In the genomic region with DNA sequence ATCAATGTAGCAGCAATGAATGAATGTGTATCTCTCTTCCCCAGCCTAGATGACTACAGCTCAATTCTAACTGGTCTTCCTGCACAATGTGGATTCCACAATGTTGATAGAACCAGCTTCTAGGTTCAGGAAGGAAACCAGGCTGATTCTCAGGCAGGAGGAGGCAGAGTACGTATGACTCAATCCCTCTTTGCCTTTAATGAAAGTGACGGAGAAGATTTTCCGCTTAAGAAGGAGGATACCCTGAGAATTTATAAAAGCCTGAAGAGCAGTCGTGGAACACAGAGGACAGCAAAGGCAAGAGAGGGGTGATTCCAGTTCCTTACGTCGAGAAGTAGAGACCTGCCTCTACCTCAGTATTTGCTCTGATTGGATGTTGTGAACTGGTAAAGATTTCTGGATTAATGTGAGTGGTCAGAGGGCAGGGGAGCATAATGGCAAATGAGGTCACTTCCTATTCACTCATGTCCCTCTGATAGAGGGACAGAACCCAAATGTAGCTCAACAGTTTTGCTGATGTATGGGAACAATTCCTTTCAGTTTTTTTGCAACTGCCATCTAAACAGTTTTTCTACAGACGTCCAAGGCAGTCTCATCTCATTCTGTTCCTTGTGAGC, we compare ENCODE assay signal across 22 cellular contexts. TPM values are rescaled to one million over a fixed set of nuclear protein-coding genes. Genes with fewer than 3 reads are reported as not detected.
DNase-seq lines count a peak whose midpoint lies in the region; ATAC-seq and TF ChIP-seq lines count a peak whose summit lies in the region.
"Had no signal": no experiment of that assay in that cellular context is flagged by ENCODE, and none has a peak within 500 bp of the region (broad histone marks: within the 10 kb centered on the region; RNA-seq: fewer than 3 reads in every experiment).

No MANE protein-coding gene starts in this region.

- H3K4me3 ChIP-seq in fibroblast of mammary gland (ENCODE audit: control insufficient read depth, low read depth, low read length): no peak overlapping the region
- H3K4me3 ChIP-seq: body of pancreas, prostate gland, testis had no signal

- TF ChIP-seq CTCF in fibroblast of mammary gland (conservative IDR thresholded peaks at IDR 0.05; ENCODE audit: control insufficient read depth, insufficient read depth, low read depth, low read length) (no peak), WTC11 (IDR thresholded peaks at IDR 0.05) (no peak)

- H3K4me3 Mint-ChIP-seq in activated T-cell treated with anti-CD3 and anti-CD28 coated beads, Interleukin-2, amount 50 U/mL, for 72 hours: peak overlapping the region; percentile 39 to 40
- no peak overlapping the region for H3K4me3 Mint-ChIP-seq in stimulated activated effector memory CD8-positive, alpha-beta T cell treated with anti-CD3 and anti-CD28 coated beads, Interleukin-12 subunit alpha, Interleukin-12 subunit beta, amount 100 ng/mL, for 72 hours
- no peak overlapping the region for H3K4me3 Mint-ChIP-seq in WTC11
- H3K4me3 Mint-ChIP-seq: IgD-negative memory B cell; immature natural killer cell; memory B cell; natural killer cell treated with Interleukin-12 subunit alpha and Interleukin-12 subunit beta and Interleukin-15 and Interleukin-18, amount 100 ng/mL, for 72 hours had no signal

- no peak for DNase-seq in activated T-cell treated with anti-CD3 and anti-CD28 coated beads, Interleukin-2, amount 50 U/mL, for 72 hours
- DNase-seq in activated T-cell treated with anti-CD3 and anti-CD28 coated beads for 4 hours (no peak), amniotic epithelial cell (ENCODE audit: low read depth) (peak; percentile 70), fibroblast of mammary gland (ENCODE audit: low read depth) (peak; percentile 44), iPS-NIHi11 (ENCODE audit: low spot score) (no peak), WTC11 (ENCODE audit: low spot score) (no peak)
- no peak for DNase-seq in stimulated activated effector memory CD8-positive, alpha-beta T cell treated with anti-CD3 and anti-CD28 coated beads, Interleukin-12 subunit alpha, Interleukin-12 subunit beta, amount 100 ng/mL, for 72 hours (ENCODE audit: low spot score in 2 of 2)
- DNase-seq: activated CD4-positive, alpha-beta T cell treated with anti-CD3 and anti-CD28 coated beads for 48 hours; activated CD8-positive, alpha-beta memory T cell treated with anti-CD3 and anti-CD28 coated beads, Interleukin-2, amount 50 U/mL, for 4 hours; activated naive CD4-positive, alpha-beta T cell treated with Interleukin-2 at 50 U/mL for 16 hours; body of pancreas; immature natural killer cell; NCI-H2029; stimulated activated CD8-positive, alpha-beta memory T cell treated with anti-CD3 and anti-CD28 coated beads, Interleukin-4, amount 100 ng/mL, for 48 hours; testis had no signal

- CTCF ChIA-PET in WTC11 (lab: Charles Lee): no interaction called here

- H3K27me3 Mint-ChIP-seq in activated T-cell treated with anti-CD3 and anti-CD28 coated beads, Interleukin-2, amount 50 U/mL, for 72 hours (ENCODE audit: low read depth): peaks cover 25% of the 10 kb centered on the region
- H3K27me3 Mint-ChIP-seq in WTC11 (ENCODE audit: low read depth): peaks cover 26% of the 10 kb centered on the region

- POLR2A ChIA-PET in WTC11 (lab: Charles Lee): interaction anchor here (0.6 kb wide), 1 partner anchor 11 kb away, joined by 3 read pairs; no protein-coding TSS in a partner anchor

- no peaks in the 10 kb centered on the region for H3K9me3 Mint-ChIP-seq in activated T-cell treated with anti-CD3 and anti-CD28 coated beads, Interleukin-2, amount 50 U/mL, for 72 hours
- H3K9me3 Mint-ChIP-seq in stimulated activated effector memory CD8-positive, alpha-beta T cell treated with anti-CD3 and anti-CD28 coated beads, Interleukin-12 subunit alpha, Interleukin-12 subunit beta, amount 100 ng/mL, for 72 hours: no peaks in the 10 kb centered on the region
- no peaks in the 10 kb centered on the region for H3K9me3 Mint-ChIP-seq in WTC11
- H3K9me3 Mint-ChIP-seq: immature natural killer cell; memory B cell; natural killer cell treated with Interleukin-12 subunit alpha and Interleukin-12 subunit beta and Interleukin-15 and Interleukin-18, amount 100 ng/mL, for 72 hours had no signal

- peaks cover 33% of the 10 kb centered on the region for H3K4me1 Mint-ChIP-seq in activated T-cell treated with anti-CD3 and anti-CD28 coated beads, Interleukin-2, amount 50 U/mL, for 72 hours (ENCODE audit: low read depth)
- H3K4me1 Mint-ChIP-seq in stimulated activated effector memory CD8-positive, alpha-beta T cell treated with anti-CD3 and anti-CD28 coated beads, Interleukin-12 subunit alpha, Interleukin-12 subunit beta, amount 100 ng/mL, for 72 hours: peaks cover 20% of the 10 kb centered on the region
- H3K4me1 Mint-ChIP-seq in WTC11: peaks cover 6% of the 10 kb centered on the region
- H3K4me1 Mint-ChIP-seq: IgD-negative memory B cell, immature natural killer cell, memory B cell had no signal

- no peak overlapping the region for H3K27ac Mint-ChIP-seq in activated T-cell treated with anti-CD3 and anti-CD28 coated beads, Interleukin-2, amount 50 U/mL, for 72 hours
- peak overlapping the region; percentile 87 for H3K27ac Mint-ChIP-seq in stimulated activated effector memory CD8-positive, alpha-beta T cell treated with anti-CD3 and anti-CD28 coated beads, Interleukin-12 subunit alpha, Interleukin-12 subunit beta, amount 100 ng/mL, for 72 hours
- H3K27ac Mint-ChIP-seq in WTC11: no peak overlapping the region
- H3K27ac Mint-ChIP-seq: IgD-negative memory B cell; immature natural killer cell; memory B cell; natural killer cell treated with Interleukin-12 subunit alpha and Interleukin-12 subunit beta and Interleukin-15 and Interleukin-18, amount 100 ng/mL, for 72 hours had no signal

- no peak for ATAC-seq in activated T-cell treated with anti-CD3 and anti-CD28 coated beads, Interleukin-2, amount 50 U/mL, for 72 hours (replicated peaks in 1 of 2)
- ATAC-seq in stimulated activated effector memory CD8-positive, alpha-beta T cell treated with anti-CD3 and anti-CD28 coated beads, Interleukin-12 subunit alpha, Interleukin-12 subunit beta, amount 100 ng/mL, for 72 hours: no peak
- ATAC-seq in HG03442 (IDR thresholded peaks at IDR 0.05; ENCODE audit: unreplicated experiment) (no peak), WTC11 (no peak)
- ATAC-seq: body of pancreas; natural killer cell treated with Interleukin-12 subunit alpha and Interleukin-12 subunit beta and Interleukin-15 and Interleukin-18, amount 100 ng/mL, for 72 hours had no signal

- H3K36me3 Mint-ChIP-seq in activated T-cell treated with anti-CD3 and anti-CD28 coated beads, Interleukin-2, amount 50 U/mL, for 72 hours (ENCODE audit: insufficient read depth in 2 of 2): no peaks in the 10 kb centered on the region
- H3K36me3 Mint-ChIP-seq in stimulated activated effector memory CD8-positive, alpha-beta T cell treated with anti-CD3 and anti-CD28 coated beads, Interleukin-12 subunit alpha, Interleukin-12 subunit beta, amount 100 ng/mL, for 72 hours: peaks cover 5% of the 10 kb centered on the region
- H3K36me3 Mint-ChIP-seq in WTC11: no peaks in the 10 kb centered on the region
- H3K36me3 Mint-ChIP-seq: IgD-negative memory B cell; memory B cell; natural killer cell treated with Interleukin-12 subunit alpha and Interleukin-12 subunit beta and Interleukin-15 and Interleukin-18, amount 100 ng/mL, for 72 hours had no signal

TF ChIP-seq in WTC11, 78 proteins besides CTCF, POLR2A, EP300 and RAD21:
- TF ChIP-seq ETV6 (CRISPR knock-in tag; IDR thresholded peaks at IDR 0.05) (no peak), TEAD4 (CRISPR knock-in tag; IDR thresholded peaks at IDR 0.05) (no peak)

RNA-seq across cellular contexts. Expression of a gene that starts 15.0 kb away (rescaled TPM):
- total RNA-seq in activated T-cell treated with anti-CD3 and anti-CD28 coated beads, Interleukin-2, amount 50 U/mL, for 72 hours: 1 to 10 TPM; 2.0 to 2.9 TPM
- 0.48 to 0.62 TPM (median 0.53 TPM) in 3 replicates for total RNA-seq in WTC11 (2021)

RNA-seq across cellular contexts. Expression of a gene that starts 21.1 kb away (rescaled TPM):
- total RNA-seq in activated T-cell treated with anti-CD3 and anti-CD28 coated beads, Interleukin-2, amount 50 U/mL, for 72 hours: not detected
- total RNA-seq in WTC11 (2021): 0.18 TPM in 1 of 3 replicates, not detected in the others
- total RNA-seq: H1; natural killer cell treated with Interleukin-12 subunit alpha and Interleukin-12 subunit beta and Interleukin-15 and Interleukin-18, amount 100 ng/mL, for 72 hours; NCI-H460 had no signal

RNA-seq across cellular contexts. Expression of a gene that starts 23.1 kb away (rescaled TPM):
- total RNA-seq in activated T-cell treated with anti-CD3 and anti-CD28 coated beads, Interleukin-2, amount 50 U/mL, for 72 hours: 1 to 10 TPM; 5.3 to 5.5 TPM
- total RNA-seq in WTC11 (2021): 5.2 to 7.1 TPM (median 6.9 TPM) in 3 replicates

RNA-seq across cellular contexts. Expression of a gene that starts 36.1 kb away (rescaled TPM):
- 1 to 10 TPM; 1.4 to 2.0 TPM for total RNA-seq in activated T-cell treated with anti-CD3 and anti-CD28 coated beads, Interleukin-2, amount 50 U/mL, for 72 hours
- 11.4 to 13.5 TPM (median 12.3 TPM) in 3 replicates for total RNA-seq in WTC11 (2021)
- total RNA-seq: NCI-H460 had no signal

RNA-seq across cellular contexts. Expression of a gene that starts 46.5 kb away (rescaled TPM):
- 100 to 1,000 TPM; 127 to 160 TPM for total RNA-seq in activated T-cell treated with anti-CD3 and anti-CD28 coated beads, Interleukin-2, amount 50 U/mL, for 72 hours
- 162 to 173 TPM (median 170 TPM) in 3 replicates for total RNA-seq in WTC11 (2021)

Comparison
In these comparisons a context has a peak if more than half of its experiments do, and no peak if none do; other contexts are left out.
1. DNase-seq: peak in amniotic epithelial cell (single experiment) and fibroblast of mammary gland (single experiment); none in activated T-cell treated with anti-CD3 and anti-CD28 coated beads, Interleukin-2, amount 50 U/mL, for 72 hours (0 of 2), activated T-cell treated with anti-CD3 and anti-CD28 coated beads for 4 hours (single experiment), stimulated activated effector memory CD8-positive, alpha-beta T cell treated with anti-CD3 and anti-CD28 coated beads, Interleukin-12 subunit alpha, Interleukin-12 subunit beta, amount 100 ng/mL, for 72 hours (0 of 2), iPS-NIHi11 (single experiment) and WTC11 (single experiment).
2. H3K4me3 Mint-ChIP-seq: peak in activated T-cell treated with anti-CD3 and anti-CD28 coated beads, Interleukin-2, amount 50 U/mL, for 72 hours (2 of 2); none in stimulated activated effector memory CD8-positive, alpha-beta T cell treated with anti-CD3 and anti-CD28 coated beads, Interleukin-12 subunit alpha, Interleukin-12 subunit beta, amount 100 ng/mL, for 72 hours (single experiment) and WTC11 (single experiment).